Comparison of ENCODE assay signal across 8 cellular contexts in the genomic region with DNA sequence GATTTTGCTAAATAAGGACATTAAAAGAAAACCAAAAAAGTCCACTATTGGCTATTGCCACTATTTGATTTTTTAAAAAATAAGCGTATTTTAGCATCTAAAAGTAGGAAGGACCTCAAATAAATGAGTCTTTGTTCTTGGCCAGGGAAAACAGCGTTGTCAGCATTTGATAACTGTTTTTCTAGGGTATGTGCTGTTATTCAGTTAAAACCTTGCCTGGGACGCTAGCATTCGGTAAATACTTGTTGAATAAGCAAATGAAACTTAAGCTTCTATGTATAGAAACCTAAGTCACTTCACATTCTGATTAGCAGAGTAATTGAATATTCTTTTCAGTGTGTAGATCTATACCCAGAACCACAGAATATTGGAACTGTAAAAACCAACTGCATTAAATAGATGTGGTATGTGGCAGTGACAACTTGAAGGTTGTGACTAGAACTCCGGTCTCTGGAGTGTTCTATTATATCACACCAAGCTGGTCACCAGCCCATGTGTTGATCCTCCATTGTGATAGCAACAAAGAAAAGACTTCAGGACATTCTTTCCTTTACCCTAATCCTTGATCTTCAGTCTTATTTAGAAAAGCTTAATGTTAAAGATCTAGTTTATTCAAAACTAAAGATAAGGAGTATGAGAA. TPM values are rescaled to one million over a fixed set of nuclear protein-coding genes. Genes with fewer than 3 reads are reported as not detected.
"Had no signal": no experiment of that assay in that cellular context is flagged by ENCODE, and none has a peak within 500 bp of the region (broad histone marks: within the 10 kb centered on the region; RNA-seq: fewer than 3 reads in every experiment).

No MANE protein-coding gene starts in this region.

RNA-seq across cellular contexts. Expression of gene CCT8L2, which starts 23.1 kb away (rescaled TPM):
- total RNA-seq: LHCN-M2, MCF 10A, OCI-LY7, PC-9, Right ventricle myocardium superior, RPMI7951, SJSA1 had no signal
- polyA plus RNA-seq: SK-N-SH had no signal
